Comparison of ENCODE assay signal across 24 cellular contexts in genomic region chr4:119020158-119020557, GRCh38.
DNase-seq lines count a peak whose midpoint lies in the region; ATAC-seq and TF ChIP-seq lines count a peak whose summit lies in the region.
"Had no signal": no experiment of that assay in that cellular context is flagged by ENCODE, and none has a peak within 500 bp of the region (broad histone marks: within the 10 kb centered on the region; RNA-seq: fewer than 3 reads in every experiment).

No MANE protein-coding gene starts in this region.

- ATAC-seq in GM21360 (IDR thresholded peaks at IDR 0.05; ENCODE audit: unreplicated experiment) (no peak), HG02885 (IDR thresholded peaks at IDR 0.05; ENCODE audit: poor library complexity, unreplicated experiment) (no peak), GM18502 (IDR thresholded peaks at IDR 0.05; ENCODE audit: poor library complexity, unreplicated experiment) (no peak)
- ATAC-seq: naive thymus-derived CD8-positive, alpha-beta T cell had no signal

- H3K36me3 ChIP-seq in esophagus squamous epithelium (no peaks in the 10 kb centered on the region), right atrium auricular region (no peaks in the 10 kb centered on the region), stomach smooth muscle (ENCODE audit: control insufficient read depth in 2 of 2, insufficient read depth in 2 of 2, low read length in 2 of 2) (peaks cover 0 to 8% of the 10 kb centered on the region in 2 donors)
- H3K36me3 ChIP-seq: adrenal gland, spleen had no signal

- H3K9ac ChIP-seq in stomach smooth muscle (ENCODE audit: low read length in 2 of 2) = peak overlapping the region in 1 of 2 donors; percentile 62

- H3K4me1 ChIP-seq in esophagus squamous epithelium (peaks cover 0 to 5% (median 3%) of the 10 kb centered on the region in 3 donors), right atrium auricular region (peaks cover 0 to 14% of the 10 kb centered on the region in 2 donors), stomach smooth muscle (ENCODE audit: control insufficient read depth, insufficient read depth, low read length) (peaks cover 18% of the 10 kb centered on the region)

- no peak overlapping the region for H3K4me3 ChIP-seq in esophagus squamous epithelium
- H3K4me3 ChIP-seq in right atrium auricular region = no peak overlapping the region
- H3K4me3 ChIP-seq in stomach smooth muscle (ENCODE audit: low read length in 2 of 2) = peak overlapping the region in 1 of 2 donors; percentile 9
- H3K4me3 ChIP-seq: adrenal gland, spleen had no signal

- no peaks in the 10 kb centered on the region for H3K9me3 Mint-ChIP-seq in HFFc6
- H3K9me3 Mint-ChIP-seq: CD4-positive, alpha-beta T cell had no signal

- 31 to 42% methylated on average over 1 of the region's 1 CpG for WGBS in esophagus squamous epithelium, 2 donors

- H3K9me3 ChIP-seq in esophagus squamous epithelium = no peaks in the 10 kb centered on the region
- H3K9me3 ChIP-seq in right atrium auricular region = no peaks in the 10 kb centered on the region
- no peaks in the 10 kb centered on the region for H3K9me3 ChIP-seq in stomach smooth muscle (ENCODE audit: control insufficient read depth in 2 of 2, low read length in 2 of 2)
- H3K9me3 ChIP-seq: adrenal gland, spleen had no signal

- TF ChIP-seq CTCF in HFFc6 (IDR thresholded peaks at IDR 0.05) (no peak), esophagus squamous epithelium (IDR thresholded peaks at IDR 0.05) (no peak), right atrium auricular region (IDR thresholded peaks at IDR 0.05) (no peak)

- peak; percentile 44 for DNase-seq in HFFc6
- DNase-seq in esophagus squamous epithelium (lab: John Stamatoyannopoulos, UW) = no peak
- DNase-seq in right atrium auricular region (ENCODE audit: low spot score) = no peak
- DNase-seq in HK-2 (ENCODE audit: unreplicated experiment) = no peak
- DNase-seq: activated CD4-positive, alpha-beta T cell treated with anti-CD3 and anti-CD28 coated beads, Interleukin-2, amount 50 U/mL, for 1 hour; activated gamma-delta T cell treated with Interleukin-2 at 50 U/mL for 16 hours; adrenal gland; caudate nucleus; CD4-positive, alpha-beta T cell; DMS153; hippocampal formation; islet precursor cell; Karpas-422; naive thymus-derived CD8-positive, alpha-beta T cell; NCI-H1048; NCI-H2029 treated with DMSO at 0.1 percent for 48 hours; NCI-H510A treated with DMSO at 0.1 percent for 48 hours; posterior cingulate gyrus; spleen; stimulated activated CD4-positive, alpha-beta T cell treated with anti-CD3 and anti-CD28 coated beads, Interleukin-4, amount 100 ng/mL, for 4 hours had no signal

- intact Hi-C loops in esophagus squamous epithelium (cut with DNase I) = no loop called here

- no peaks in the 10 kb centered on the region for H3K27me3 Mint-ChIP-seq in HFFc6 (ENCODE audit: insufficient read depth)

- no peak for TF ChIP-seq POLR2A in esophagus squamous epithelium (IDR thresholded peaks at IDR 0.05)

- H3K27me3 ChIP-seq in esophagus squamous epithelium (no peaks in the 10 kb centered on the region), right atrium auricular region (no peaks in the 10 kb centered on the region), stomach smooth muscle (ENCODE audit: control insufficient read depth in 1 of 2, insufficient read depth in 2 of 2, low read length in 2 of 2) (no peaks in the 10 kb centered on the region)
- H3K27me3 ChIP-seq: adrenal gland, spleen had no signal

- no peak overlapping the region for H3K4me3 Mint-ChIP-seq in HFFc6
- H3K4me3 Mint-ChIP-seq: CD4-positive, alpha-beta T cell; naive thymus-derived CD8-positive, alpha-beta T cell had no signal

- H3K4me1 Mint-ChIP-seq in HFFc6 (ENCODE audit: low read depth) = peaks cover 59% of the 10 kb centered on the region
- H3K4me1 Mint-ChIP-seq: naive thymus-derived CD8-positive, alpha-beta T cell had no signal

- H3K27ac Mint-ChIP-seq in HFFc6 = peak overlapping the region; percentile 71
- H3K27ac Mint-ChIP-seq: CD4-positive, alpha-beta T cell; naive thymus-derived CD8-positive, alpha-beta T cell had no signal

- H3K27ac ChIP-seq in esophagus squamous epithelium = peak overlapping the region; percentile 10 to 81 (median 80)
- H3K27ac ChIP-seq in right atrium auricular region = peak overlapping the region; percentile 3 to 81
- H3K27ac ChIP-seq in stomach smooth muscle (ENCODE audit: low read length) = peak overlapping the region; percentile 42
- H3K27ac ChIP-seq: spleen had no signal

- peaks cover 4% of the 10 kb centered on the region; the same call in 1 of the 2 replicates for H3K36me3 Mint-ChIP-seq in HFFc6 (ENCODE audit: low read depth)
